Comparison of ENCODE assay signal across 25 cellular contexts in the genomic region with DNA sequence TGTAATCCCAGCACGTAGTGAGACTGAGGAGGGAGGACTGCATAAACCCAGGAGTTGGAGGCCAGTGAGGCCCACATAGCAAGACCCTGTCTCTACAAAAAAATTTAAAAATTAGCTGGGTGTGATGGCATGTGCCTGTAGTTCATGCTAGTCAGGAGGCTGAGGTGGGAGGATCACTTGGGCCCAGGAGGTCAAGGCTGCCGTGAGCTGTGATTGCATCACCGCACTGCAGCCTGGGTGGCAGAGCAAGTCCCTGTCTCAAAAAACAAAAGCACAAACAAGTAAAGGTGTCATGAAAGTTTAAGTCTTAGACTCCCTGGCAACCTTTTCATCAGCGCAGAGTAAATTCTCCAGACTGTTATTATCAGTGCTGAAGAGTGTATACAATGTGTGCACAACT.
"Had no signal": no experiment of that assay in that cellular context is flagged by ENCODE, and none has a peak within 500 bp of the region (broad histone marks: within the 10 kb centered on the region; RNA-seq: fewer than 3 reads in every experiment).

No MANE protein-coding gene starts in this region.

- H3K9me3 ChIP-seq: esophagus squamous epithelium, gastrocnemius medialis, heart right ventricle, left lung, lower lobe of right lung, mucosa of descending colon had no signal

- H3K4me1 ChIP-seq: gastrocnemius medialis had no signal

- H3K36me3 ChIP-seq: esophagus squamous epithelium, gastrocnemius medialis, heart right ventricle, left lung, lower lobe of right lung had no signal

- ATAC-seq: esophagus mucosa, left cardiac atrium had no signal

- H3K4me3 ChIP-seq: coronary artery, esophagus squamous epithelium, gastrocnemius medialis, heart right ventricle, left lung, lower lobe of right lung, mucosa of descending colon had no signal

- H3K27ac ChIP-seq: coronary artery, dorsolateral prefrontal cortex, esophagus squamous epithelium, gastrocnemius medialis, heart right ventricle, left lung, lower lobe of right lung had no signal

- DNase-seq: dermis blood vessel endothelial cell; dorsolateral prefrontal cortex; effector CD4-positive, alpha-beta T cell; effector memory CD4-positive, alpha-beta T cell; esophagus squamous epithelium; foreskin fibroblast; foreskin melanocyte; gastrocnemius medialis; glutamatergic neuron; head of caudate nucleus; heart right ventricle; hippocampal formation; left cardiac atrium; left lung; left ventricle myocardium superior; lower lobe of right lung; mesenchymal stem cell; mucosa of descending colon; naive B cell had no signal

- H3K27me3 ChIP-seq: gastrocnemius medialis had no signal

- FAIRE-seq: colon, endothelial cell of umbilical vein, islet of Langerhans, keratinocyte had no signal
